ENCODE assay signal across 8 cellular contexts in genomic region chr12:71746983-71747611, GRCh38. TPM values are rescaled to one million over a fixed set of nuclear protein-coding genes. Genes with fewer than 3 reads are reported as not detected.
DNase-seq lines count a peak whose midpoint lies in the region; ATAC-seq and TF ChIP-seq lines count a peak whose summit lies in the region.

No MANE protein-coding gene starts in this region.

- intact Hi-C loops in CD8-positive, alpha-beta T cell (cut with DNase I, micrococcal nuclease), result loop anchor here (1.0 to 10.0 kb wide), 12 partner anchors 82 to 1865 kb away; partner anchors contain the start of gene THAP2 (in 1 of the 2)
- intact Hi-C loops in lower lobe of right lung (cut with DNase I), result no loop called here

- no peak overlapping the region for H3K27ac Mint-ChIP-seq in CD8-positive, alpha-beta T cell
- H3K27ac Mint-ChIP-seq in stimulated activated memory B cell treated with anti-CD40 and anti-IgM and Interleukin-4, amounts not matched to agents 10 μg/mL and 1 μg/mL and 100 μg/mL, for 72 hours, result peak overlapping the region; percentile 44

- no peak overlapping the region for H3K4me3 Mint-ChIP-seq in CD8-positive, alpha-beta T cell
- H3K4me3 Mint-ChIP-seq in stimulated activated memory B cell treated with anti-CD40 and anti-IgM and Interleukin-4, amounts not matched to agents 10 μg/mL and 1 μg/mL and 100 μg/mL, for 72 hours, result no peak overlapping the region

- peak; percentile 98 for ATAC-seq in CD8-positive, alpha-beta T cell
- ATAC-seq in GM19035 (IDR thresholded peaks at IDR 0.05; ENCODE audit: unreplicated experiment) (peak; percentile 93), HG03103 (IDR thresholded peaks at IDR 0.05; ENCODE audit: low read depth, unreplicated experiment) (peak; percentile 92), lower lobe of right lung (peak; percentile 89 to 92)
- peak; percentile 61 for ATAC-seq in stimulated activated memory B cell treated with anti-CD40 and anti-IgM and Interleukin-4, amounts not matched to agents 10 μg/mL and 1 μg/mL and 100 μg/mL, for 72 hours

- no peaks in the 10 kb centered on the region for H3K4me1 ChIP-seq in CD8-positive, alpha-beta T cell (ENCODE audit: insufficient read depth, low read length)
- no peaks in the 10 kb centered on the region for H3K4me1 ChIP-seq in lower lobe of right lung

- peak; percentile 91 for TF ChIP-seq CTCF in CD8-positive, alpha-beta T cell (IDR thresholded peaks at IDR 0.05)
- peak; percentile 32 for TF ChIP-seq CTCF in coronary artery (IDR thresholded peaks at IDR 0.05)
- TF ChIP-seq CTCF in lower lobe of right lung (IDR thresholded peaks at IDR 0.05), result peak; percentile 80

- H3K36me3 ChIP-seq in CD8-positive, alpha-beta T cell (ENCODE audit: insufficient read depth, low read length), result no peaks in the 10 kb centered on the region
- no peaks in the 10 kb centered on the region for H3K36me3 ChIP-seq in lower lobe of right lung

- no peaks in the 10 kb centered on the region for H3K4me1 Mint-ChIP-seq in CD8-positive, alpha-beta T cell (ENCODE audit: low read depth)
- H3K4me1 Mint-ChIP-seq in stimulated activated memory B cell treated with anti-CD40 and anti-IgM and Interleukin-4, amounts not matched to agents 10 μg/mL and 1 μg/mL and 100 μg/mL, for 72 hours, result peaks cover 5% of the 10 kb centered on the region

- peaks cover 18% of the 10 kb centered on the region for H3K27me3 Mint-ChIP-seq in CD8-positive, alpha-beta T cell (ENCODE audit: low read depth)
- H3K27me3 Mint-ChIP-seq in stimulated activated memory B cell treated with anti-CD40 and anti-IgM and Interleukin-4, amounts not matched to agents 10 μg/mL and 1 μg/mL and 100 μg/mL, for 72 hours, result no peaks in the 10 kb centered on the region

- H3K36me3 Mint-ChIP-seq in CD8-positive, alpha-beta T cell, result no peaks in the 10 kb centered on the region
- H3K36me3 Mint-ChIP-seq in stimulated activated memory B cell treated with anti-CD40 and anti-IgM and Interleukin-4, amounts not matched to agents 10 μg/mL and 1 μg/mL and 100 μg/mL, for 72 hours, result no peaks in the 10 kb centered on the region

- H3K27me3 ChIP-seq in CD8-positive, alpha-beta T cell (ENCODE audit: insufficient read depth, low read length), result no peaks in the 10 kb centered on the region
- H3K27me3 ChIP-seq in lower lobe of right lung (ENCODE audit: low read depth), result no peaks in the 10 kb centered on the region

- H3K9me3 Mint-ChIP-seq in CD8-positive, alpha-beta T cell, result no peaks in the 10 kb centered on the region
- H3K9me3 Mint-ChIP-seq in stimulated activated memory B cell treated with anti-CD40 and anti-IgM and Interleukin-4, amounts not matched to agents 10 μg/mL and 1 μg/mL and 100 μg/mL, for 72 hours, result no peaks in the 10 kb centered on the region

- no peak overlapping the region for H3K27ac ChIP-seq in CD8-positive, alpha-beta T cell (ENCODE audit: low read depth, low read length)
- H3K27ac ChIP-seq in coronary artery (no peak overlapping the region), lower lobe of right lung (no peak overlapping the region)

- H3K4me3 ChIP-seq in CD8-positive, alpha-beta T cell (ENCODE audit: low read depth, low read length), result no peak overlapping the region
- no peak overlapping the region for H3K4me3 ChIP-seq in coronary artery
- no peak overlapping the region for H3K4me3 ChIP-seq in lower lobe of right lung

- H3K9me3 ChIP-seq in CD8-positive, alpha-beta T cell (ENCODE audit: low read length), result no peaks in the 10 kb centered on the region
- H3K9me3 ChIP-seq in lower lobe of right lung, result no peaks in the 10 kb centered on the region

- CTCF ChIA-PET in CD8-positive, alpha-beta T cell (lab: Charles Lee), result interaction anchor here (0.6 to 5.9 kb wide), 34 partner anchors 9 to 1846 kb away, joined by 3 to 81 read pairs (median 4); partner anchors contain the start of genes TBC1D15, THAP2, TMEM19 and ZFC3H1

- peak in 6 of 7 experiments; percentile 21 to 61 (median 42) for DNase-seq in CD8-positive, alpha-beta T cell
- DNase-seq in NCI-H2227 (lab: John Stamatoyannopoulos, UW; ENCODE audit: unreplicated experiment), result peak; percentile 67
- DNase-seq in activated CD4-positive, CD25-positive, alpha-beta regulatory T cell (lab: John Stamatoyannopoulos, UW), result peak; percentile 3 to 23 (median 11)
- no peak for DNase-seq in coronary artery (ENCODE audit: low spot score)
- DNase-seq in lower lobe of right lung, result no peak

- POLR2A ChIA-PET in CD8-positive, alpha-beta T cell (lab: Charles Lee), result interaction anchor here (0.7 to 1.6 kb wide), 4 partner anchors 12 to 332 kb away, joined by 3 to 7 read pairs (median 5); partner anchors contain the start of genes THAP2 and ZFC3H1

RNA-seq across cellular contexts. Expression of gene RAB21, which starts 7.6 kb away (rescaled TPM):
- 100 to 1,000 TPM; 111 to 127 TPM for total RNA-seq in CD8-positive, alpha-beta T cell
- 67.1 TPM for total RNA-seq in lower lobe of right lung

Comparison
In these comparisons a context has a peak if more than half of its experiments do, and no peak if none do; other contexts are left out.
1. DNase-seq: peak in CD8-positive, alpha-beta T cell (6 of 7), NCI-H2227 (single experiment) and activated CD4-positive, CD25-positive, alpha-beta regulatory T cell (4 of 4); none in coronary artery (single experiment) and lower lobe of right lung (single experiment).
2. CTCF ChIP-seq: peak in every context shown above with its lines; median percentile 91 in CD8-positive, alpha-beta T cell; 80 in lower lobe of right lung; 32 in coronary artery.
3. Peak in every context shown above with its lines, with median percentiles within 50 percentile points of each other: ATAC-seq.